Comparison of ENCODE assay signal across 17 cellular contexts in genomic region chr10:52615349-52615748, GRCh38.
DNase-seq lines count a peak whose midpoint lies in the region; ATAC-seq, FAIRE-seq and TF ChIP-seq lines count a peak whose summit lies in the region.
"Had no signal": no experiment of that assay in that cellular context is flagged by ENCODE, and none has a peak within 500 bp of the region (broad histone marks: within the 10 kb centered on the region; RNA-seq: fewer than 3 reads in every experiment).

No MANE protein-coding gene starts in this region.

- H3K9me3 ChIP-seq in fibroblast of lung (ENCODE audit: control insufficient read depth, insufficient read depth, low read depth, low read length): no peaks in the 10 kb centered on the region
- H3K9me3 ChIP-seq: BLaER1 treated with 17β-estradiol and CSF1 and Interleukin-3, amounts not matched to agents 10 nM and 100 nM; HAP-1 had no signal

- peak; percentile 33; the same call in 2 of the 3 replicates for ATAC-seq in SK-N-SH treated with all-trans-retinoic acid at 6 μM for 48 hours
- ATAC-seq: K562 had no signal

- H3K4me1 Mint-ChIP-seq in T-helper 2 cell treated with Interferon-gamma antibody and Interleukin-4, amounts not matched to agents 5 μg/mL and 100 μg/mL, for 36 hours (ENCODE audit: low read depth): no peaks in the 10 kb centered on the region
- H3K4me1 Mint-ChIP-seq: B cell; CD4-positive, CD25-positive, alpha-beta regulatory T cell had no signal

- no peak for TF ChIP-seq CTCF in fibroblast of lung (conservative IDR thresholded peaks at IDR 0.05 in 1 of 2, IDR thresholded peaks at IDR 0.05 in 1 of 2; ENCODE audit: low read depth in 1 of 2, low read length in 2 of 2)

- H3K27ac Mint-ChIP-seq in T-helper 2 cell treated with Interferon-gamma antibody and Interleukin-4, amounts not matched to agents 5 μg/mL and 100 μg/mL, for 36 hours: no peak overlapping the region
- H3K27ac Mint-ChIP-seq: B cell; CD4-positive, CD25-positive, alpha-beta regulatory T cell had no signal

- DNase-seq in H54 (ENCODE audit: insufficient read length, low spot score) (no peak), fibroblast of lung (ENCODE audit: low read depth in 2 of 2) (no peak), NCI-H748 treated with DMSO at 0.1 percent for 48 hours (lab: John Stamatoyannopoulos, UW) (no peak)
- DNase-seq in activated CD4-positive, alpha-beta T cell treated with anti-CD3 and anti-CD28 coated beads for 4 hours: no peak
- no peak for DNase-seq in T-helper 2 cell treated with Interferon-gamma antibody and Interleukin-4, amounts not matched to agents 5 μg/mL and 100 μg/mL, for 36 hours (ENCODE audit: low spot score)
- DNase-seq: CD4-positive, CD25-positive, alpha-beta regulatory T cell; DMS153; DMS79; GF-D8 had no signal

- no peaks in the 10 kb centered on the region for H3K27me3 Mint-ChIP-seq in T-helper 2 cell treated with Interferon-gamma antibody and Interleukin-4, amounts not matched to agents 5 μg/mL and 100 μg/mL, for 36 hours (ENCODE audit: low read depth)
- H3K27me3 Mint-ChIP-seq: B cell; CD4-positive, CD25-positive, alpha-beta regulatory T cell had no signal

- peaks cover 4% of the 10 kb centered on the region for H3K4me1 ChIP-seq in fibroblast of lung (ENCODE audit: control insufficient read depth, extremely low read depth, insufficient read depth, low read length)
- H3K4me1 ChIP-seq: HAP-1 had no signal

- H4K20me1 ChIP-seq in fibroblast of lung (ENCODE audit: control insufficient read depth, extremely low read depth, insufficient read depth, low read length): no peaks in the 10 kb centered on the region
- H4K20me1 ChIP-seq: BLaER1 treated with 17β-estradiol and CSF1 and Interleukin-3, amounts not matched to agents 10 nM and 100 nM had no signal

- H3K27me3 ChIP-seq in fibroblast of lung (ENCODE audit: control insufficient read depth, insufficient read depth, low read length): no peaks in the 10 kb centered on the region
- H3K27me3 ChIP-seq: BLaER1 treated with 17β-estradiol and CSF1 and Interleukin-3, amounts not matched to agents 10 nM and 100 nM had no signal

- no peaks in the 10 kb centered on the region for H3K9me3 Mint-ChIP-seq in T-helper 2 cell treated with Interferon-gamma antibody and Interleukin-4, amounts not matched to agents 5 μg/mL and 100 μg/mL, for 36 hours

- no peak overlapping the region for H3K4me3 ChIP-seq in fibroblast of lung (replicated peaks in 1 of 4; ENCODE audit: control extremely low read depth in 1 of 4, insufficient read depth in 1 of 4, low read depth in 3 of 4, low read length in 4 of 4)
- H3K4me3 ChIP-seq: BLaER1 treated with 17β-estradiol and CSF1 and Interleukin-3, amounts not matched to agents 10 nM and 100 nM; HAP-1; K562 had no signal

- no peaks in the 10 kb centered on the region for H3K36me3 ChIP-seq in fibroblast of lung (ENCODE audit: control insufficient read depth, insufficient read depth, low read length)
- H3K36me3 ChIP-seq: BLaER1 treated with 17β-estradiol and CSF1 and Interleukin-3, amounts not matched to agents 10 nM and 100 nM; HAP-1 had no signal

- H3K9ac ChIP-seq in fibroblast of lung (ENCODE audit: insufficient read depth, low read length): no peak overlapping the region
- H3K9ac ChIP-seq: BLaER1 treated with 17β-estradiol and CSF1 and Interleukin-3, amounts not matched to agents 10 nM and 100 nM had no signal

- H3K79me2 ChIP-seq in fibroblast of lung (ENCODE audit: control insufficient read depth, insufficient read depth, low read length): no peaks in the 10 kb centered on the region

- H3K4me2 ChIP-seq in fibroblast of lung (ENCODE audit: extremely low read depth, insufficient read depth, low read length): no peak overlapping the region

- peak; percentile 43 for FAIRE-seq in H54 (lab: Jason Lieb, UNC)
- FAIRE-seq: H1, K562 had no signal

- H3K4me3 Mint-ChIP-seq in T-helper 2 cell treated with Interferon-gamma antibody and Interleukin-4, amounts not matched to agents 5 μg/mL and 100 μg/mL, for 36 hours: no peak overlapping the region
- H3K4me3 Mint-ChIP-seq: B cell; CD4-positive, CD25-positive, alpha-beta regulatory T cell had no signal

- no peaks in the 10 kb centered on the region for H3K36me3 Mint-ChIP-seq in T-helper 2 cell treated with Interferon-gamma antibody and Interleukin-4, amounts not matched to agents 5 μg/mL and 100 μg/mL, for 36 hours (ENCODE audit: low read depth)
- H3K36me3 Mint-ChIP-seq: CD4-positive, CD25-positive, alpha-beta regulatory T cell had no signal

- TF ChIP-seq POLR2A in H54 (IDR thresholded peaks at IDR 0.05; ENCODE audit: low read depth, low read length): no peak

- peak overlapping the region; percentile 23 for H2AFZ ChIP-seq in fibroblast of lung (ENCODE audit: low read length)

- H3K27ac ChIP-seq in fibroblast of lung (ENCODE audit: insufficient read depth, low read length): no peak overlapping the region
- H3K27ac ChIP-seq in temporal lobe (ENCODE audit: low read depth, low read length): peak overlapping the region; percentile 53
- H3K27ac ChIP-seq: BLaER1 treated with 17β-estradiol and CSF1 and Interleukin-3, amounts not matched to agents 10 nM and 100 nM; HL-60 had no signal

TF ChIP-seq in SK-N-SH treated with all-trans-retinoic acid at 6 μM for 48 hours, 23 proteins besides CTCF, POLR2A, EP300 and RAD21:
- TF ChIP-seq ISL1 (CRISPR knock-in tag; IDR thresholded peaks at IDR 0.05) (peak; percentile 3; the same call in 1 of the 2 replicates), ZNF70 (CRISPR knock-in tag; IDR thresholded peaks at IDR 0.05) (no peak), OSR1 (CRISPR knock-in tag; IDR thresholded peaks at IDR 0.05) (no peak)
